Comparison of ENCODE assay signal across 2 cellular contexts in genomic region chr6:136491251-136491650, GRCh38.
TF ChIP-seq lines count a peak whose summit lies in the region.

No MANE protein-coding gene starts in this region.

TF ChIP-seq in SK-N-SH treated with all-trans-retinoic acid at 6 μM for 48 hours, 23 proteins besides CTCF, POLR2A, EP300 and RAD21 (continued from another document):
- TF ChIP-seq TSHZ2 (CRISPR knock-in tag; IDR thresholded peaks at IDR 0.05): peak; percentile 22; the same call in 1 of the 2 replicates

TF ChIP-seq in WTC11, 78 proteins besides CTCF, POLR2A, EP300 and RAD21 (continued from another document):
- no peak for TF ChIP-seq ZNF317 (CRISPR knock-in tag; IDR thresholded peaks at IDR 0.05; ENCODE audit: borderline replicate concordance, low read depth)
